Comparison of ENCODE assay signal across 18 cellular contexts in the genomic region with DNA sequence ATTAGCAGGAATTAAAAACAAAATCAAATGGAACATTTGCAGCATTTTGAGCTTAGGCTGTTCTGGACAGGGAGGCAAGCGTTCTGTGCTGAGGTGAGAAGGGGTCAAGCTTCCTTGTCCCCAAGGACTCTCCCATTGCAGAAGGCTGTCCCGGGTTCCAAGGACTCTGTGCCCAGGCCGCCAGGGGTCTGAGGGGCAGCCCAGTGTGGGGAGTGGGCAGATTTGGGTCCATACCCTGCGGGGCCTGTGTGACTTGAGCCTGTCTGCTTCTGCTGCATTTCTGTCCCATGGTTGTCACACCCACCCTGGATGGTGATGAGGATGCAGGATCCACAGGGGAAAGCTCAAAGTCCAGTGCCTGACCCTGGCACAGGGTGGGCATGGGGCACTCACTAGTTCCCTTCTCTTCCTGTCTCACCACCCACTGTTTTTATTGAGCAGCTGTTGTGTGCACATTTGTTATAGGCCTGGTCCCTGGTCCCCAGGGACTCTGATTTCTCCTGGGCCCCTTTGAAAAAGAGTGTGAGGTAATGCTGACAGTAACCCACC.
DNase-seq lines count a peak whose midpoint lies in the region; FAIRE-seq and TF ChIP-seq lines count a peak whose summit lies in the region.
"Had no signal": no experiment of that assay in that cellular context is flagged by ENCODE, and none has a peak within 500 bp of the region (broad histone marks: within the 10 kb centered on the region; RNA-seq: fewer than 3 reads in every experiment).

No MANE protein-coding gene starts in this region.

- H3K4ac ChIP-seq in H1 (replicated peaks; ENCODE audit: insufficient read length, low read depth, low read length) (peak overlapping the region; percentile 44), neuronal stem cell (ENCODE audit: low read length) (no peak overlapping the region)

- H2BK12ac ChIP-seq in H1 (ENCODE audit: low read depth, low read length) (no peak overlapping the region), neuronal stem cell (ENCODE audit: low read length) (no peak overlapping the region)

- H3K23ac ChIP-seq in H1 (ENCODE audit: insufficient read length) (no peak overlapping the region), neuronal stem cell (ENCODE audit: low read depth, low read length, poor library complexity) (no peak overlapping the region)

- no peaks in the 10 kb centered on the region for H3K23me2 ChIP-seq in H1 (ENCODE audit: low read depth, low read length)

- DNase-seq in H1 (ENCODE audit: low read depth in 1 of 2, low spot score in 2 of 2) (no peak), neuronal stem cell (ENCODE audit: low spot score) (no peak), DMS79 treated with DMSO at 0.1 percent for 48 hours (lab: John Stamatoyannopoulos, UW) (no peak), RKO (ENCODE audit: low spot score) (no peak), DMS153 treated with DMSO at 0.1 percent for 48 hours (lab: John Stamatoyannopoulos, UW; ENCODE audit: unreplicated experiment) (no peak)
- DNase-seq: ACHN; BE2C; C1 segment of cervical spinal cord; CD4-positive, CD25-positive, alpha-beta regulatory T cell; CD8-positive, alpha-beta memory T cell; COR-L47; DMS79; GF-D8 had no signal

- no peak overlapping the region for H3K4me3 ChIP-seq in H1 (ENCODE audit: extremely low read depth in 1 of 4, insufficient read depth in 2 of 4, low read depth in 3 of 4, low read length in 4 of 4)
- H3K4me3 ChIP-seq in neuronal stem cell (ENCODE audit: low read length in 2 of 2) = no peak overlapping the region
- H3K4me3 ChIP-seq: HAP-1, K562 had no signal

- H3K9ac ChIP-seq in H1 (replicated peaks in 1 of 4; ENCODE audit: extremely low read depth in 1 of 4, low read depth in 3 of 4, low read length in 3 of 4) (no peak overlapping the region), neuronal stem cell (ENCODE audit: low read depth, low read length, poor library complexity) (no peak overlapping the region)

- no peak overlapping the region for H3K4me2 ChIP-seq in H1 (ENCODE audit: insufficient read depth in 1 of 2, low read depth in 2 of 2, low read length in 2 of 2)
- H3K4me2 ChIP-seq in neuronal stem cell (ENCODE audit: insufficient read depth, low read length, poor library complexity, severe bottlenecking) = no peak overlapping the region

- no peak for FAIRE-seq in H1 (lab: Jason Lieb, UNC)
- FAIRE-seq: A204.1, D721Med, K562 had no signal

- TF ChIP-seq POLR2A in H1 (IDR thresholded peaks at IDR 0.05; ENCODE audit: control extremely low read depth in 1 of 2, low read depth in 2 of 2, low read length in 2 of 2) = no peak

- H3K27ac ChIP-seq in KOPT-K1 (ENCODE audit: low read depth, low read length, poor library complexity, severe bottlenecking) (peak overlapping the region; percentile 69), H1 (ENCODE audit: low read depth, low read length) (no peak overlapping the region), neuronal stem cell (replicated peaks; ENCODE audit: low read length) (no peak overlapping the region)

- H4K5ac ChIP-seq in H1 (ENCODE audit: insufficient read length, low read depth, low read length) = no peak overlapping the region

- H2BK15ac ChIP-seq in H1 (ENCODE audit: low read length) (no peak overlapping the region), neuronal stem cell (ENCODE audit: low read length) (no peak overlapping the region)

- H2BK120ac ChIP-seq in H1 (replicated peaks; ENCODE audit: low read depth, low read length) (no peak overlapping the region), neuronal stem cell (ENCODE audit: low read depth, low read length) (peak overlapping the region; percentile 37)

- H3K36me3 ChIP-seq in KOPT-K1 (ENCODE audit: insufficient read depth, low read length) (no peaks in the 10 kb centered on the region), H1 (ENCODE audit: control insufficient read depth in 2 of 4, insufficient read depth in 4 of 4, low read length in 3 of 4) (no peaks in the 10 kb centered on the region), neuronal stem cell (replicated peaks in 1 of 2; ENCODE audit: control insufficient read depth in 2 of 2, insufficient read depth in 2 of 2, low read length in 2 of 2) (no peaks in the 10 kb centered on the region)
- H3K36me3 ChIP-seq: BE2C, HAP-1 had no signal

- CTCF ChIA-PET in H1 (lab: Charles Lee; ENCODE audit: partially characterized antibody) = interaction anchor here (0.7 to 1.0 kb wide), 2 partner anchors 64 to 182 kb away, joined by 3 read pairs; no protein-coding TSS in a partner anchor

- H4K91ac ChIP-seq in H1 (replicated peaks; ENCODE audit: insufficient read length, low read length) (no peak overlapping the region), neuronal stem cell (ENCODE audit: low read depth, low read length, poor library complexity) (no peak overlapping the region)

- no peak overlapping the region for H3K14ac ChIP-seq in H1 (ENCODE audit: insufficient read length)
- H3K14ac ChIP-seq in neuronal stem cell (ENCODE audit: low read length) = no peak overlapping the region

- POLR2A ChIA-PET in H1 (lab: Charles Lee; ENCODE audit: partially characterized antibody) = no interaction called here

- TF ChIP-seq RAD21 in H1 (IDR thresholded peaks at IDR 0.05 in 1 of 2, conservative IDR thresholded peaks at IDR 0.05 in 1 of 2; ENCODE audit: low read depth in 2 of 2, low read length in 2 of 2) = no peak

- no peaks in the 10 kb centered on the region; a peak in 1 of 7 replicates for H3K4me1 ChIP-seq in H1 (replicated peaks in 1 of 4; ENCODE audit: control insufficient read depth in 3 of 4, insufficient read depth in 4 of 4, low read length in 3 of 4)
- peaks cover 0 to 2% of the 10 kb centered on the region in 2 donors for H3K4me1 ChIP-seq in neuronal stem cell (ENCODE audit: control insufficient read depth in 2 of 2, insufficient read depth in 1 of 2, low read depth in 1 of 2, low read length in 2 of 2)
- H3K4me1 ChIP-seq: BE2C, HAP-1 had no signal

- H3K56ac ChIP-seq in H1 (replicated peaks; ENCODE audit: insufficient read length, low read depth, low read length) = no peak overlapping the region

- no peak overlapping the region; the same call in 1 of the 2 replicates for H4K8ac ChIP-seq in H1 (ENCODE audit: extremely low read depth, insufficient read depth, low read length)
- no peak overlapping the region for H4K8ac ChIP-seq in neuronal stem cell (ENCODE audit: low read depth, low read length)

- H3K18ac ChIP-seq in H1 (ENCODE audit: extremely low read depth, low read length) (no peak overlapping the region), neuronal stem cell (ENCODE audit: low read length) (no peak overlapping the region)

- TF ChIP-seq CTCF in H1 (IDR thresholded peaks at IDR 0.05; ENCODE audit: control extremely low read depth in 1 of 3, insufficient read depth in 1 of 3, low read depth in 1 of 3, low read length in 3 of 3) = no peak

- TF ChIP-seq EP300 in H1 (IDR thresholded peaks at IDR 0.05; ENCODE audit: borderline replicate concordance in 1 of 2, low read depth in 2 of 2, low read length in 2 of 2) = no peak

- H2AFZ ChIP-seq in H1 (ENCODE audit: low read length) (no peak overlapping the region), neuronal stem cell (ENCODE audit: low read length) (no peak overlapping the region)

- no peak overlapping the region for H2BK20ac ChIP-seq in H1 (ENCODE audit: low read length)

- H2BK5ac ChIP-seq in H1 (ENCODE audit: low read depth, low read length) (no peak overlapping the region), neuronal stem cell (ENCODE audit: low read length) (no peak overlapping the region)

- H3K79me1 ChIP-seq in H1 (ENCODE audit: low read depth, low read length) = no peaks in the 10 kb centered on the region
- H3K79me1 ChIP-seq in neuronal stem cell (ENCODE audit: low read depth, low read length) = no peaks in the 10 kb centered on the region

- H3K9me3 ChIP-seq in KOPT-K1 (ENCODE audit: insufficient read depth, low read length, poor library complexity, severe bottlenecking) (no peaks in the 10 kb centered on the region), H1 (ENCODE audit: insufficient read depth in 2 of 2, low read depth in 1 of 2, low read length in 1 of 2) (no peaks in the 10 kb centered on the region), neuronal stem cell (replicated peaks in 1 of 2; ENCODE audit: control insufficient read depth in 2 of 2, insufficient read depth in 1 of 2, low read depth in 1 of 2, low read length in 2 of 2) (peaks cover 0 to 8% of the 10 kb centered on the region in 2 donors)
- H3K9me3 ChIP-seq: BE2C, HAP-1 had no signal

- H2AK5ac ChIP-seq in H1 (ENCODE audit: low read depth, low read length) (no peak overlapping the region), neuronal stem cell (ENCODE audit: low read depth, low read length) (no peak overlapping the region)

- H3K27me3 ChIP-seq in H1 (replicated peaks in 1 of 4; ENCODE audit: control insufficient read depth in 3 of 4, extremely low read depth in 1 of 4, insufficient read depth in 3 of 4, low read length in 3 of 4) (no peaks in the 10 kb centered on the region; a peak in 2 of 7 replicates), neuronal stem cell (ENCODE audit: control insufficient read depth in 3 of 3, insufficient read depth in 3 of 3, low read depth in 1 of 3, low read length in 3 of 3) (no peaks in the 10 kb centered on the region)
- H3K27me3 ChIP-seq: BE2C had no signal

- no peaks in the 10 kb centered on the region for H4K20me1 ChIP-seq in H1 (replicated peaks in 1 of 2; ENCODE audit: control insufficient read depth in 1 of 2, insufficient read depth in 2 of 2, low read length in 2 of 2)

- H3K79me2 ChIP-seq in H1 (ENCODE audit: control insufficient read depth in 1 of 2, insufficient read depth in 2 of 2, low read length in 2 of 2) = no peaks in the 10 kb centered on the region

- 80% methylated on average over 4 of the region's 4 CpGs; no CpG with 5 or more reads in 1 of the 2 experiments for WGBS in H1 (ENCODE audit: extremely low coverage in 1 of 2, insufficient coverage in 1 of 2, insufficient read length in 1 of 2, insufficient replicate concordance in 2 of 2, low coverage in 1 of 2, low lambda C conversion rate in 2 of 2, missing lambda C conversion rate in 1 of 2), 2 experiments
- WGBS in neuronal stem cell (ENCODE audit: extremely low coverage in 2 of 2, insufficient read length in 2 of 2, insufficient replicate concordance in 1 of 2), 2 donors = no CpG with 5 or more reads among the region's 4 CpGs

TF ChIP-seq in H1, 55 proteins besides CTCF, POLR2A, EP300 and RAD21 (continues in another document):
- no peak for TF ChIP-seq HDAC6 (IDR thresholded peaks at IDR 0.05; ENCODE audit: low read depth, low read length)
